Comparison of ENCODE assay signal across 14 cellular contexts in genomic region chr1:101128851-101129250, GRCh38.
A peak's percentile ranks its signal among the peaks of the same experiment; 100 is the strongest.
DNase-seq lines count a peak whose midpoint lies in the region; ATAC-seq and TF ChIP-seq lines count a peak whose summit lies in the region.
"Had no signal": no experiment of that assay in that cellular context is flagged by ENCODE, and none has a peak within 500 bp of the region (broad histone marks: within the 10 kb centered on the region; RNA-seq: fewer than 3 reads in every experiment).

No MANE protein-coding gene starts in this region.

- no peaks in the 10 kb centered on the region for H3K27me3 Mint-ChIP-seq in activated naive CD4-positive, alpha-beta T cell treated with anti-CD3 and anti-CD28 coated beads, Interleukin-2, amount 10 ng/mL, durations not matched to agents 7 days and 5 days
- no peaks in the 10 kb centered on the region for H3K27me3 Mint-ChIP-seq in central memory CD8-positive, alpha-beta T cell
- H3K27me3 Mint-ChIP-seq in stimulated activated naive CD8-positive, alpha-beta T cell treated with anti-CD3 and anti-CD28 coated beads, Interleukin-15, amount 100 ng/mL, for 72 hours: no peaks in the 10 kb centered on the region

- CTCF ChIA-PET in activated naive CD4-positive, alpha-beta T cell treated with anti-CD3 and anti-CD28 coated beads, Interleukin-2, amount 10 ng/mL, durations not matched to agents 7 days and 5 days (lab: Charles Lee): interaction anchor here (0.7 to 2.0 kb wide), 3 partner anchors 110 to 160 kb away, joined by 3 to 14 read pairs (median 6); no protein-coding TSS in a partner anchor

- intact Hi-C loops in right lobe of liver (cut with DNase I): no loop called here
- intact Hi-C loops in cardiac septum (cut with DNase I): no loop called here
- intact Hi-C loops in left ventricle myocardium superior (cut with micrococcal nuclease): no loop called here

- no peaks in the 10 kb centered on the region for H3K36me3 ChIP-seq in right lobe of liver
- H3K36me3 ChIP-seq: adrenal gland had no signal

- H3K27ac ChIP-seq in right lobe of liver: no peak overlapping the region
- H3K27ac ChIP-seq: adrenal gland had no signal

- TF ChIP-seq POLR2A in right lobe of liver (IDR thresholded peaks at IDR 0.05): no peak

- H3K9me3 ChIP-seq in right lobe of liver: no peaks in the 10 kb centered on the region
- H3K9me3 ChIP-seq: adrenal gland had no signal

- no peak for TF ChIP-seq CTCF in right lobe of liver (IDR thresholded peaks at IDR 0.05)

- H3K4me1 ChIP-seq in right lobe of liver: no peaks in the 10 kb centered on the region

- H3K27ac Mint-ChIP-seq in activated naive CD4-positive, alpha-beta T cell treated with anti-CD3 and anti-CD28 coated beads, Interleukin-2, amount 10 ng/mL, durations not matched to agents 7 days and 5 days: peak overlapping the region; percentile 84
- peak overlapping the region; percentile 86 for H3K27ac Mint-ChIP-seq in central memory CD8-positive, alpha-beta T cell (ENCODE audit: low read depth)
- H3K27ac Mint-ChIP-seq in stimulated activated naive CD8-positive, alpha-beta T cell treated with anti-CD3 and anti-CD28 coated beads, Interleukin-15, amount 100 ng/mL, for 72 hours: no peak overlapping the region

- peak; percentile 76 for ATAC-seq in central memory CD8-positive, alpha-beta T cell (replicated peaks; ENCODE audit: extremely low read depth, poor library complexity, severe bottlenecking)
- peak; percentile 40 for ATAC-seq in stimulated activated naive CD8-positive, alpha-beta T cell treated with anti-CD3 and anti-CD28 coated beads, Interleukin-15, amount 100 ng/mL, for 72 hours
- ATAC-seq in right lobe of liver (no peak), left ventricle myocardium superior (no peak)
- ATAC-seq: left cardiac atrium had no signal

- peaks cover 7% of the 10 kb centered on the region for H3K9me3 Mint-ChIP-seq in activated naive CD4-positive, alpha-beta T cell treated with anti-CD3 and anti-CD28 coated beads, Interleukin-2, amount 10 ng/mL, durations not matched to agents 7 days and 5 days
- no peaks in the 10 kb centered on the region for H3K9me3 Mint-ChIP-seq in central memory CD8-positive, alpha-beta T cell
- no peaks in the 10 kb centered on the region for H3K9me3 Mint-ChIP-seq in stimulated activated naive CD8-positive, alpha-beta T cell treated with anti-CD3 and anti-CD28 coated beads, Interleukin-15, amount 100 ng/mL, for 72 hours

- H3K4me1 Mint-ChIP-seq in activated naive CD4-positive, alpha-beta T cell treated with anti-CD3 and anti-CD28 coated beads, Interleukin-2, amount 10 ng/mL, durations not matched to agents 7 days and 5 days: peaks cover 79% of the 10 kb centered on the region
- H3K4me1 Mint-ChIP-seq in central memory CD8-positive, alpha-beta T cell: peaks cover 47% of the 10 kb centered on the region
- peaks cover 56% of the 10 kb centered on the region for H3K4me1 Mint-ChIP-seq in stimulated activated naive CD8-positive, alpha-beta T cell treated with anti-CD3 and anti-CD28 coated beads, Interleukin-15, amount 100 ng/mL, for 72 hours

- H3K4me3 ChIP-seq in right lobe of liver: no peak overlapping the region
- H3K4me3 ChIP-seq: adrenal gland had no signal

- H3K36me3 Mint-ChIP-seq in activated naive CD4-positive, alpha-beta T cell treated with anti-CD3 and anti-CD28 coated beads, Interleukin-2, amount 10 ng/mL, durations not matched to agents 7 days and 5 days: peaks cover 17% of the 10 kb centered on the region
- H3K36me3 Mint-ChIP-seq in central memory CD8-positive, alpha-beta T cell (ENCODE audit: insufficient read depth): peaks cover 4% of the 10 kb centered on the region

- H3K4me3 Mint-ChIP-seq in activated naive CD4-positive, alpha-beta T cell treated with anti-CD3 and anti-CD28 coated beads, Interleukin-2, amount 10 ng/mL, durations not matched to agents 7 days and 5 days: no peak overlapping the region
- H3K4me3 Mint-ChIP-seq in central memory CD8-positive, alpha-beta T cell: peak overlapping the region; percentile 32
- H3K4me3 Mint-ChIP-seq in stimulated activated naive CD8-positive, alpha-beta T cell treated with anti-CD3 and anti-CD28 coated beads, Interleukin-15, amount 100 ng/mL, for 72 hours: no peak overlapping the region

- DNase-seq in activated naive CD4-positive, alpha-beta T cell treated with anti-CD3 and anti-CD28 coated beads, Interleukin-2, amount 10 ng/mL, durations not matched to agents 7 days and 5 days: no peak
- no peak for DNase-seq in activated naive CD4-positive, alpha-beta T cell (lab: John Stamatoyannopoulos, UW)
- DNase-seq in OCI-M1 (lab: John Stamatoyannopoulos, UW): peak; percentile 56
- no peak for DNase-seq in central memory CD8-positive, alpha-beta T cell (ENCODE audit: low spot score in 2 of 2)
- no peak for DNase-seq in stimulated activated naive CD8-positive, alpha-beta T cell treated with anti-CD3 and anti-CD28 coated beads, Interleukin-15, amount 100 ng/mL, for 72 hours
- no peak for DNase-seq in right lobe of liver
- no peak for DNase-seq in cardiac septum (ENCODE audit: low spot score)
- no peak for DNase-seq in left ventricle myocardium superior
- DNase-seq: adrenal gland; caudate nucleus; DMS79; left cardiac atrium; NCI-H1694 treated with DMSO at 0.1 percent for 48 hours; stimulated activated CD4-positive, alpha-beta T cell treated with anti-CD3 and anti-CD28 coated beads, Interleukin-12 subunit alpha, Interleukin-12 subunit beta, amount 100 ng/mL, for 4 hours had no signal

- no peaks in the 10 kb centered on the region for H3K27me3 ChIP-seq in right lobe of liver
- H3K27me3 ChIP-seq: adrenal gland had no signal

Comparison
In these comparisons a context has a peak if more than half of its experiments do, and no peak if none do; other contexts are left out.
1. H3K27ac Mint-ChIP-seq: peak in activated naive CD4-positive, alpha-beta T cell treated with anti-CD3 and anti-CD28 coated beads, Interleukin-2, amount 10 ng/mL, durations not matched to agents 7 days and 5 days (single experiment) and central memory CD8-positive, alpha-beta T cell (single experiment); none in stimulated activated naive CD8-positive, alpha-beta T cell treated with anti-CD3 and anti-CD28 coated beads, Interleukin-15, amount 100 ng/mL, for 72 hours (0 of 2).
2. ATAC-seq: peak in central memory CD8-positive, alpha-beta T cell (single experiment) and stimulated activated naive CD8-positive, alpha-beta T cell treated with anti-CD3 and anti-CD28 coated beads, Interleukin-15, amount 100 ng/mL, for 72 hours (single experiment); none in right lobe of liver (0 of 4) and left ventricle myocardium superior (single experiment).